1 cellular context compared by ENCODE assay signal in genomic region chr2:202588647-202589581, GRCh38.
TF ChIP-seq lines count a peak whose summit lies in the region.

No MANE protein-coding gene starts in this region.

TF ChIP-seq in HepG2, 621 proteins besides CTCF, POLR2A, EP300 and RAD21 (continued from another document):
- TF ChIP-seq PRDM4 (CRISPR knock-in tag; IDR thresholded peaks at IDR 0.05; ENCODE audit: borderline replicate concordance) (no peak), DDIT3 (CRISPR knock-in tag; IDR thresholded peaks at IDR 0.05) (no peak), THAP7 (CRISPR knock-in tag; IDR thresholded peaks at IDR 0.05) (peak; percentile 54; the same call in 1 of the 2 replicates), PAXIP1 (CRISPR knock-in tag; conservative IDR thresholded peaks at IDR 0.05) (peak; percentile 70), ZNF430 (CRISPR knock-in tag; IDR thresholded peaks at IDR 0.05) (peak; percentile 83), GPBP1L1 (CRISPR knock-in tag; IDR thresholded peaks at IDR 0.05) (no peak), PLRG1 (conservative IDR thresholded peaks at IDR 0.05) (no peak), ZNF580 (CRISPR knock-in tag; IDR thresholded peaks at IDR 0.05; ENCODE audit: borderline replicate concordance, low read depth) (no peak; the same call in 1 of the 2 replicates), ATF2 (CRISPR knock-in tag; IDR thresholded peaks at IDR 0.05) (peak; percentile 54; the same call in 1 of the 2 replicates), EZH2 (conservative IDR thresholded peaks at IDR 0.05; ENCODE audit: low read depth, low read length) (no peak), TRIM22 (IDR thresholded peaks at IDR 0.05) (no peak), TFDP1 (CRISPR knock-in tag; IDR thresholded peaks at IDR 0.05; ENCODE audit: borderline replicate concordance) (no peak), ZMYM4 (CRISPR knock-in tag; IDR thresholded peaks at IDR 0.05) (peak; percentile 94), FOXC1 (CRISPR knock-in tag; IDR thresholded peaks at IDR 0.05; ENCODE audit: borderline replicate concordance) (peak; percentile 83; the same call in 1 of the 2 replicates), ZBTB37 (CRISPR knock-in tag; IDR thresholded peaks at IDR 0.05) (no peak), TBX2 (CRISPR knock-in tag; IDR thresholded peaks at IDR 0.05; ENCODE audit: borderline replicate concordance) (peak; percentile 81; the same call in 1 of the 2 replicates), PHF20 (CRISPR knock-in tag; IDR thresholded peaks at IDR 0.05) (0 out of 2 replicates have a peak, but pooled peaks have one; percentile 40), NPAS2 (CRISPR knock-in tag; IDR thresholded peaks at IDR 0.05; ENCODE audit: borderline replicate concordance) (no peak), ELF3 (CRISPR knock-in tag; IDR thresholded peaks at IDR 0.05) (peak; percentile 54; the same call in 1 of the 2 replicates), RBM39 (IDR thresholded peaks at IDR 0.05; ENCODE audit: low read depth, low read length, poor library complexity, severe bottlenecking) (peak; percentile 34), AKNA (CRISPR knock-in tag; IDR thresholded peaks at IDR 0.05; ENCODE audit: borderline replicate concordance) (no peak), SOX13 (IDR thresholded peaks at IDR 0.05) (peak; percentile 58; the same call in 1 of the 2 replicates), SOX13 (CRISPR knock-in tag; conservative IDR thresholded peaks at IDR 0.05 in 1 of 2, IDR thresholded peaks at IDR 0.05 in 1 of 2) (peak in 1 of 2 experiments; percentile 69; a peak in 2 of 4 replicates), FOXP1 (IDR thresholded peaks at IDR 0.05) (peak; percentile 82), FOXP1 (CRISPR knock-in tag; IDR thresholded peaks at IDR 0.05) (peak; percentile 96), STAT5B (CRISPR knock-in tag; IDR thresholded peaks at IDR 0.05) (no peak)
